Comparison of ENCODE assay signal across 8 cellular contexts in genomic region chrX:68732906-68733493, GRCh38.
A peak's percentile ranks its signal among the peaks of the same experiment; 100 is the strongest.
DNase-seq lines count a peak whose midpoint lies in the region; ATAC-seq, FAIRE-seq and TF ChIP-seq lines count a peak whose summit lies in the region.

No MANE protein-coding gene starts in this region.

- no peaks in the 10 kb centered on the region for H3K36me3 Mint-ChIP-seq in activated naive CD4-positive, alpha-beta T cell treated with anti-CD3 and anti-CD28 coated beads, Interleukin-2, amount 50 U/mL, for 72 hours

- no peaks in the 10 kb centered on the region for H3K9me3 ChIP-seq in small intestine (ENCODE audit: control insufficient read depth, low read depth)

- H3K4me3 ChIP-seq in AG04449 (ENCODE audit: low read depth, low read length): no peak overlapping the region
- H3K4me3 ChIP-seq in small intestine (ENCODE audit: low read depth in 1 of 2, low read length in 2 of 2): no peak overlapping the region

- peak; percentile 70 for TF ChIP-seq CTCF in AG04449 (IDR thresholded peaks at IDR 0.05; ENCODE audit: insufficient read depth, low read length, missing control alignments)

- whole genome bisulfite sequencing in small intestine, 3 donors: 6 to 22% (median 8%) methylated on average over 3 to 4 of the region's 4 CpGs

- POLR2A ChIA-PET in AG04449 (lab: Yijun Ruan, JAX): no interaction called here

- no peak overlapping the region for H3K27ac ChIP-seq in small intestine (ENCODE audit: low read depth in 1 of 2, low read length in 1 of 2)

- intact Hi-C loops in left cardiac atrium (cut with DNase I): loop anchor here (2.0 to 5.0 kb wide), 2 partner anchors 74 to 76 kb away; no protein-coding TSS in a partner anchor

- no peaks in the 10 kb centered on the region for H3K9me3 Mint-ChIP-seq in activated naive CD4-positive, alpha-beta T cell treated with anti-CD3 and anti-CD28 coated beads, Interleukin-2, amount 50 U/mL, for 72 hours

- ATAC-seq in GM18502 (IDR thresholded peaks at IDR 0.05; ENCODE audit: poor library complexity, unreplicated experiment): peak; percentile 82
- peak; percentile 77 to 78 for ATAC-seq in activated naive CD4-positive, alpha-beta T cell treated with anti-CD3 and anti-CD28 coated beads, Interleukin-2, amount 50 U/mL, for 72 hours
- peak; percentile 80 to 81 for ATAC-seq in left cardiac atrium
- no peak for ATAC-seq in GM21447 (IDR thresholded peaks at IDR 0.05; ENCODE audit: unreplicated experiment)

- no peak for FAIRE-seq in small intestine (lab: Jason Lieb, UNC)

- no peaks in the 10 kb centered on the region for H3K4me1 ChIP-seq in small intestine (ENCODE audit: control insufficient read depth in 2 of 2, insufficient read depth in 1 of 2, low read depth in 1 of 2, low read length in 1 of 2)

- no peaks in the 10 kb centered on the region for H3K27me3 ChIP-seq in small intestine (ENCODE audit: control insufficient read depth in 2 of 2, insufficient read depth in 2 of 2, low read length in 2 of 2)

- DNase-seq in AG04449 (ENCODE audit: low read depth, low spot score) (no peak), HK-2 (ENCODE audit: unreplicated experiment) (peak; percentile 51), SKM-1 treated with dmso at 0.1 percent for 144 hours (lab: John Stamatoyannopoulos, UW; ENCODE audit: unreplicated experiment) (peak; percentile 19), left cardiac atrium (peak; percentile 65), small intestine (peak; percentile 45)
- peak in 1 of 2 donors; percentile 66 for DNase-seq in activated naive CD4-positive, alpha-beta T cell treated with anti-CD3 and anti-CD28 coated beads, Interleukin-2, amount 50 U/mL, for 72 hours (ENCODE audit: low spot score in 2 of 2)

- CTCF ChIA-PET in AG04449 (lab: Yijun Ruan, JAX): interaction anchor here (0.7 to 6.2 kb wide), 12 partner anchors 10 to 655 kb away, joined by 3 to 57 read pairs (median 3); no protein-coding TSS in a partner anchor

- H3K36me3 ChIP-seq in small intestine (ENCODE audit: control insufficient read depth in 2 of 2, insufficient read depth in 2 of 2, low read length in 2 of 2): no peaks in the 10 kb centered on the region

- H3K27ac Mint-ChIP-seq in activated naive CD4-positive, alpha-beta T cell treated with anti-CD3 and anti-CD28 coated beads, Interleukin-2, amount 50 U/mL, for 72 hours: no peak overlapping the region
